ENCODE assay signal across 20 cellular contexts in the genomic region with DNA sequence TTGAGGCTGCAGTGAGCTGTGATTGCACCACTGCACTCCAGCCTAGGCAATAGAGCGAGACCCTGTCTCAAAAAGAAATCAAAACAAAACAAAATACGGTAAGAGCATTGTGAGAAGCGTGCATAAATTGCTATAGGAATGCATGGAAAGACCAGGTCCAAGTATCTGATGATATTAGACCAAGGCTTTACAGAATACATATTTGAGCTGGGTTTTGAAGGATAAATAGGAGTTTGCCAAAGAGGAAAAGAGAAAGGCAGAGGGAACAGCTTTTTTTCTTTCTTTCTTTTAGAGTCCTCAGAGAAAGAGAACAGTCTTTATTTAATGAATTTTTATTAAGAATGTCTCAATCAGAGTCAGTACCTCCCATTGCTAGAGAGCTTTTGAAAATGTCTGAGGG.
DNase-seq lines count a peak whose midpoint lies in the region; ATAC-seq and TF ChIP-seq lines count a peak whose summit lies in the region.
"Had no signal": no experiment of that assay in that cellular context is flagged by ENCODE, and none has a peak within 500 bp of the region (broad histone marks: within the 10 kb centered on the region; RNA-seq: fewer than 3 reads in every experiment).

No MANE protein-coding gene starts in this region.

- intact Hi-C loops in body of pancreas (cut with DNase I): no loop called here

- H2AFZ ChIP-seq in SK-N-SH (ENCODE audit: low read depth): no peak overlapping the region

- H3K4me3 Mint-ChIP-seq in activated naive CD8-positive, alpha-beta T cell: peak overlapping the region; percentile 30
- H3K4me3 Mint-ChIP-seq in activated naive CD8-positive, alpha-beta T cell treated with anti-CD3 and anti-CD28 coated beads for 36 hours: no peak overlapping the region
- H3K4me3 Mint-ChIP-seq in central memory CD8-positive, alpha-beta T cell: no peak overlapping the region
- no peak overlapping the region for H3K4me3 Mint-ChIP-seq in stimulated activated effector memory CD8-positive, alpha-beta T cell treated with anti-CD3 and anti-CD28 coated beads, Interleukin-12 subunit alpha, Interleukin-12 subunit beta, amount 100 ng/mL, for 72 hours
- H3K4me3 Mint-ChIP-seq: B cell; CD4-positive, alpha-beta T cell; CD8-positive, alpha-beta T cell had no signal

- no peak for TF ChIP-seq POLR2A in body of pancreas (IDR thresholded peaks at IDR 0.05)

- H3K9me3 Mint-ChIP-seq in activated naive CD8-positive, alpha-beta T cell (ENCODE audit: low read depth): no peaks in the 10 kb centered on the region
- H3K9me3 Mint-ChIP-seq in activated naive CD8-positive, alpha-beta T cell treated with anti-CD3 and anti-CD28 coated beads for 36 hours: no peaks in the 10 kb centered on the region
- no peaks in the 10 kb centered on the region for H3K9me3 Mint-ChIP-seq in central memory CD8-positive, alpha-beta T cell
- no peaks in the 10 kb centered on the region for H3K9me3 Mint-ChIP-seq in stimulated activated effector memory CD8-positive, alpha-beta T cell treated with anti-CD3 and anti-CD28 coated beads, Interleukin-12 subunit alpha, Interleukin-12 subunit beta, amount 100 ng/mL, for 72 hours
- H3K9me3 Mint-ChIP-seq: CD4-positive, alpha-beta T cell; CD8-positive, alpha-beta T cell had no signal

- no peak for TF ChIP-seq RAD21 in SK-N-SH (IDR thresholded peaks at IDR 0.05; ENCODE audit: low read length)

- H3F3A ChIP-seq in SK-N-SH (replicated peaks; ENCODE audit: insufficient read depth): no peaks in the 10 kb centered on the region

- H3K4me1 ChIP-seq in SK-N-SH (ENCODE audit: control insufficient read depth in 1 of 2, insufficient read depth in 2 of 2, low read depth in 1 of 2, low read length in 1 of 2) (peaks cover 0 to 3% of the 10 kb centered on the region in 2 experiments; a peak in 1 of 4 replicates), body of pancreas (no peaks in the 10 kb centered on the region)
- H3K4me1 ChIP-seq: A549 had no signal

- no peak for ATAC-seq in SK-N-SH treated with all-trans-retinoic acid at 6 μM for 48 hours
- ATAC-seq in central memory CD8-positive, alpha-beta T cell (replicated peaks; ENCODE audit: extremely low read depth, poor library complexity, severe bottlenecking): no peak
- no peak for ATAC-seq in stimulated activated effector memory CD8-positive, alpha-beta T cell treated with anti-CD3 and anti-CD28 coated beads, Interleukin-12 subunit alpha, Interleukin-12 subunit beta, amount 100 ng/mL, for 72 hours
- ATAC-seq in body of pancreas: no peak
- ATAC-seq: A549 had no signal

- H3K27me3 Mint-ChIP-seq in activated naive CD8-positive, alpha-beta T cell: no peaks in the 10 kb centered on the region
- H3K27me3 Mint-ChIP-seq in activated naive CD8-positive, alpha-beta T cell treated with anti-CD3 and anti-CD28 coated beads for 36 hours: no peaks in the 10 kb centered on the region
- H3K27me3 Mint-ChIP-seq in central memory CD8-positive, alpha-beta T cell: no peaks in the 10 kb centered on the region
- H3K27me3 Mint-ChIP-seq: B cell; CD4-positive, alpha-beta T cell had no signal

- DNase-seq in SK-N-SH: no peak
- no peak for DNase-seq in activated naive CD8-positive, alpha-beta T cell treated with anti-CD3 and anti-CD28 coated beads for 36 hours
- no peak for DNase-seq in central memory CD8-positive, alpha-beta T cell (ENCODE audit: low spot score in 2 of 2)
- no peak for DNase-seq in stimulated activated effector memory CD8-positive, alpha-beta T cell treated with anti-CD3 and anti-CD28 coated beads, Interleukin-12 subunit alpha, Interleukin-12 subunit beta, amount 100 ng/mL, for 72 hours (ENCODE audit: low spot score in 2 of 2)
- DNase-seq in NOMO-1 treated with dmso at 0.1 percent for 144 hours (lab: John Stamatoyannopoulos, UW; ENCODE audit: unreplicated experiment): no peak
- no peak for DNase-seq in body of pancreas
- DNase-seq: AML-193; Calu3; CD4-positive, alpha-beta T cell; CD8-positive, alpha-beta T cell; DMS79 treated with DMSO at 0.1 percent for 48 hours; GF-D8 had no signal

- CTCF ChIA-PET in SK-N-SH (lab: Yijun Ruan, JAX): no interaction called here

- H3K4me3 ChIP-seq in SK-N-SH (ENCODE audit: low read depth in 2 of 2, low read length in 1 of 2) (no peak overlapping the region), body of pancreas (no peak overlapping the region)
- H3K4me3 ChIP-seq: A549; BLaER1 treated with 17β-estradiol and CSF1 and Interleukin-3, amounts not matched to agents 10 nM and 100 nM had no signal

- H3K4me2 ChIP-seq in SK-N-SH: no peak overlapping the region
- H3K4me2 ChIP-seq: A549; BLaER1 treated with 17β-estradiol and CSF1 and Interleukin-3, amounts not matched to agents 10 nM and 100 nM had no signal

- H3K27ac ChIP-seq in SK-N-SH (ENCODE audit: low read depth in 2 of 2, low read length in 1 of 2) (no peak overlapping the region), body of pancreas (no peak overlapping the region)
- H3K27ac ChIP-seq: 22Rv1; A549; BLaER1 treated with 17β-estradiol and CSF1 and Interleukin-3, amounts not matched to agents 10 nM and 100 nM; C4-2B had no signal

- H3K79me2 ChIP-seq in SK-N-SH (ENCODE audit: insufficient read depth): no peaks in the 10 kb centered on the region

- no peak for TF ChIP-seq CTCF in SK-N-SH (IDR thresholded peaks at IDR 0.05)
- no peak for TF ChIP-seq CTCF in body of pancreas (IDR thresholded peaks at IDR 0.05)

- H3K9me2 ChIP-seq in SK-N-SH: no peaks in the 10 kb centered on the region

- POLR2A ChIA-PET in SK-N-SH (lab: Yijun Ruan, JAX): no interaction called here

- no peak overlapping the region for H3K27ac Mint-ChIP-seq in activated naive CD8-positive, alpha-beta T cell
- H3K27ac Mint-ChIP-seq in activated naive CD8-positive, alpha-beta T cell treated with anti-CD3 and anti-CD28 coated beads for 36 hours: no peak overlapping the region
- peak overlapping the region; percentile 45 for H3K27ac Mint-ChIP-seq in central memory CD8-positive, alpha-beta T cell (ENCODE audit: low read depth)
- H3K27ac Mint-ChIP-seq in stimulated activated effector memory CD8-positive, alpha-beta T cell treated with anti-CD3 and anti-CD28 coated beads, Interleukin-12 subunit alpha, Interleukin-12 subunit beta, amount 100 ng/mL, for 72 hours: peak overlapping the region; percentile 70
- H3K27ac Mint-ChIP-seq: B cell had no signal

- H3K9me3 ChIP-seq in SK-N-SH: no peaks in the 10 kb centered on the region
- no peaks in the 10 kb centered on the region for H3K9me3 ChIP-seq in body of pancreas
- H3K9me3 ChIP-seq: A549; BLaER1 treated with 17β-estradiol and CSF1 and Interleukin-3, amounts not matched to agents 10 nM and 100 nM; Caco-2 had no signal

- H3K36me3 Mint-ChIP-seq in activated naive CD8-positive, alpha-beta T cell: no peaks in the 10 kb centered on the region
- H3K36me3 Mint-ChIP-seq in activated naive CD8-positive, alpha-beta T cell treated with anti-CD3 and anti-CD28 coated beads for 36 hours: no peaks in the 10 kb centered on the region
- H3K36me3 Mint-ChIP-seq in central memory CD8-positive, alpha-beta T cell (ENCODE audit: insufficient read depth): peaks cover 3% of the 10 kb centered on the region
- no peaks in the 10 kb centered on the region for H3K36me3 Mint-ChIP-seq in stimulated activated effector memory CD8-positive, alpha-beta T cell treated with anti-CD3 and anti-CD28 coated beads, Interleukin-12 subunit alpha, Interleukin-12 subunit beta, amount 100 ng/mL, for 72 hours
- H3K36me3 Mint-ChIP-seq: CD8-positive, alpha-beta T cell had no signal

- H3K36me3 ChIP-seq in SK-N-SH (replicated peaks in 1 of 2; ENCODE audit: control insufficient read depth in 1 of 2, insufficient read depth in 2 of 2, low read length in 1 of 2) (no peaks in the 10 kb centered on the region), body of pancreas (replicated peaks in 1 of 2; ENCODE audit: insufficient read depth in 1 of 2, low read depth in 2 of 2) (no peaks in the 10 kb centered on the region)
- H3K36me3 ChIP-seq: BLaER1 treated with 17β-estradiol and CSF1 and Interleukin-3, amounts not matched to agents 10 nM and 100 nM had no signal

- peaks cover 15% of the 10 kb centered on the region for H3K4me1 Mint-ChIP-seq in activated naive CD8-positive, alpha-beta T cell (ENCODE audit: low read depth)
- H3K4me1 Mint-ChIP-seq in activated naive CD8-positive, alpha-beta T cell treated with anti-CD3 and anti-CD28 coated beads for 36 hours: peaks cover 8% of the 10 kb centered on the region
- peaks cover 11% of the 10 kb centered on the region for H3K4me1 Mint-ChIP-seq in central memory CD8-positive, alpha-beta T cell
- H3K4me1 Mint-ChIP-seq in stimulated activated effector memory CD8-positive, alpha-beta T cell treated with anti-CD3 and anti-CD28 coated beads, Interleukin-12 subunit alpha, Interleukin-12 subunit beta, amount 100 ng/mL, for 72 hours: peaks cover 12% of the 10 kb centered on the region
- H3K4me1 Mint-ChIP-seq: B cell had no signal

- no peak for TF ChIP-seq EP300 in SK-N-SH (IDR thresholded peaks at IDR 0.05; ENCODE audit: borderline replicate concordance in 1 of 2, low read depth in 1 of 2, low read length in 1 of 2)

- H3K27me3 ChIP-seq in SK-N-SH (ENCODE audit: insufficient read depth): no peaks in the 10 kb centered on the region; the same call in 1 of the 2 replicates
- H3K27me3 ChIP-seq in body of pancreas: no peaks in the 10 kb centered on the region

- H3K9ac ChIP-seq in SK-N-SH: no peak overlapping the region
- H3K9ac ChIP-seq: BLaER1 treated with 17β-estradiol and CSF1 and Interleukin-3, amounts not matched to agents 10 nM and 100 nM had no signal

- no peaks in the 10 kb centered on the region for H4K20me1 ChIP-seq in SK-N-SH (ENCODE audit: insufficient read depth)

- WGBS in SK-N-SH (ENCODE audit: low lambda C conversion rate): 40% methylated on average over 3 of the region's 3 CpGs
- 93 to 95% methylated on average over 3 of the region's 3 CpGs for WGBS in body of pancreas, 2 donors

TF ChIP-seq in SK-N-SH, 30 proteins besides CTCF, POLR2A, EP300 and RAD21 (continues in another document):
- TF ChIP-seq RCOR1 (IDR thresholded peaks at IDR 0.05; ENCODE audit: low read length): no peak
- TF ChIP-seq CHD2 (IDR thresholded peaks at IDR 0.05; ENCODE audit: low read length, partially characterized antibody): no peak
- TF ChIP-seq TAF1 (IDR thresholded peaks at IDR 0.05; ENCODE audit: borderline replicate concordance, low read depth, low read length): no peak
- no peak for TF ChIP-seq EZH2phosphoT487 (IDR thresholded peaks at IDR 0.05; ENCODE audit: borderline replicate concordance, low read depth)
- TF ChIP-seq JUND (IDR thresholded peaks at IDR 0.05): no peak
- TF ChIP-seq MEF2A (IDR thresholded peaks at IDR 0.05; ENCODE audit: borderline replicate concordance, low read depth): no peak
- no peak for TF ChIP-seq ELF1 (IDR thresholded peaks at IDR 0.05)
- no peak for TF ChIP-seq TCF12 (IDR thresholded peaks at IDR 0.05)
- TF ChIP-seq FOSL2 (IDR thresholded peaks at IDR 0.05; ENCODE audit: borderline replicate concordance, low read depth): no peak

Comparison
In these comparisons a context has a peak if more than half of its experiments do, and no peak if none do; other contexts are left out.
1. H3K27ac Mint-ChIP-seq: peak in central memory CD8-positive, alpha-beta T cell (single experiment) and stimulated activated effector memory CD8-positive, alpha-beta T cell treated with anti-CD3 and anti-CD28 coated beads, Interleukin-12 subunit alpha, Interleukin-12 subunit beta, amount 100 ng/mL, for 72 hours (single experiment); none in activated naive CD8-positive, alpha-beta T cell (single experiment) and activated naive CD8-positive, alpha-beta T cell treated with anti-CD3 and anti-CD28 coated beads for 36 hours (single experiment).